Comparison of ENCODE assay signal across 18 cellular contexts in the genomic region with DNA sequence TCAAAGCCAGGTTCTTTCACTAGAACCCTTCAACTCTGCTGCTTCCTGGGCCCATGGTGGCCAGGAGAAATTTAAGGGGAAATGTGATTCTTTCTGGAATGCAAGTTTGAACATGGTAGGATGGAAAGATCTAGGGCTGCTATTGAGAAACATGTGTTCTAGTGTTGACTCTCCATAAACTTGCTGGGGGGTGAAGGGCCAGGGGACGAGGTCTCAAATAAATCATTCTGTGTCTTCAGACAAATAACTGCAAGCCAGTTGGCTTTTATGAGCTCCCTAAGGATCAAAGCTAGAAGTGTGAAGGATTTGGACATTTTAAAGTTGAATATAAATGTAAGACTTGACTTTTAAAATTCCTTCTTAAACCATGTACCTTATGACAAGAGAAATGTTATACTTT.
"Had no signal": no experiment of that assay in that cellular context is flagged by ENCODE, and none has a peak within 500 bp of the region (broad histone marks: within the 10 kb centered on the region; RNA-seq: fewer than 3 reads in every experiment).

No MANE protein-coding gene starts in this region.

- H3K4me1 Mint-ChIP-seq: activated B cell treated with CpG ODN at 0.5 μM for 24 hours; activated CD4-positive, alpha-beta T cell treated with anti-CD3 and anti-CD28 coated beads, Interleukin-2, amount 10 ng/mL, durations not matched to agents 24 days and 14 days; stimulated activated effector memory CD8-positive, alpha-beta T cell treated with anti-CD3 and anti-CD28 coated beads, Interleukin-12 subunit alpha, Interleukin-12 subunit beta, amount 100 ng/mL, for 72 hours had no signal

- H3K4me3 Mint-ChIP-seq: activated B cell treated with CpG ODN at 0.5 μM for 24 hours; activated CD4-positive, alpha-beta T cell treated with anti-CD3 and anti-CD28 coated beads, Interleukin-2, amount 10 ng/mL, durations not matched to agents 24 days and 14 days; activated naive CD8-positive, alpha-beta T cell; activated T-cell treated with anti-CD3 and anti-CD28 coated beads, Interleukin-2, amount 50 U/mL, for 72 hours; neural crest cell; stimulated activated effector memory CD8-positive, alpha-beta T cell treated with anti-CD3 and anti-CD28 coated beads, Interleukin-12 subunit alpha, Interleukin-12 subunit beta, amount 100 ng/mL, for 72 hours; T-helper 2 cell treated with Interferon-gamma antibody and Interleukin-4, amounts not matched to agents 5 μg/mL and 100 μg/mL, for 36 hours had no signal

- H3K27ac Mint-ChIP-seq: activated B cell treated with CpG ODN at 0.5 μM for 24 hours; activated CD4-positive, alpha-beta T cell treated with anti-CD3 and anti-CD28 coated beads, Interleukin-2, amount 10 ng/mL, durations not matched to agents 24 days and 14 days; activated naive CD8-positive, alpha-beta T cell; activated T-cell treated with anti-CD3 and anti-CD28 coated beads, Interleukin-2, amount 50 U/mL, for 72 hours; stimulated activated effector memory CD8-positive, alpha-beta T cell treated with anti-CD3 and anti-CD28 coated beads, Interleukin-12 subunit alpha, Interleukin-12 subunit beta, amount 100 ng/mL, for 72 hours; T-helper 2 cell treated with Interferon-gamma antibody and Interleukin-4, amounts not matched to agents 5 μg/mL and 100 μg/mL, for 36 hours had no signal

- H3K36me3 Mint-ChIP-seq: activated naive CD8-positive, alpha-beta T cell; stimulated activated effector memory CD8-positive, alpha-beta T cell treated with anti-CD3 and anti-CD28 coated beads, Interleukin-12 subunit alpha, Interleukin-12 subunit beta, amount 100 ng/mL, for 72 hours had no signal

- FAIRE-seq: kidney, urothelium cell line had no signal

- H3K9me3 Mint-ChIP-seq: activated B cell treated with CpG ODN at 0.5 μM for 24 hours; activated CD4-positive, alpha-beta T cell treated with anti-CD3 and anti-CD28 coated beads, Interleukin-2, amount 10 ng/mL, durations not matched to agents 24 days and 14 days; activated T-cell treated with anti-CD3 and anti-CD28 coated beads, Interleukin-2, amount 50 U/mL, for 72 hours; neural crest cell; stimulated activated effector memory CD8-positive, alpha-beta T cell treated with anti-CD3 and anti-CD28 coated beads, Interleukin-12 subunit alpha, Interleukin-12 subunit beta, amount 100 ng/mL, for 72 hours; T-helper 2 cell treated with Interferon-gamma antibody and Interleukin-4, amounts not matched to agents 5 μg/mL and 100 μg/mL, for 36 hours had no signal

- H3K9me3 ChIP-seq: breast epithelium, right lobe of liver had no signal

- H3K36me3 ChIP-seq: breast epithelium, right lobe of liver had no signal

- H3K4me3 ChIP-seq: breast epithelium, right lobe of liver had no signal

- DNase-seq: activated B cell treated with CpG ODN at 0.5 μM for 24 hours; activated CD4-positive, alpha-beta T cell treated with anti-CD3 and anti-CD28 coated beads, Interleukin-2, amount 10 ng/mL, durations not matched to agents 24 days and 14 days; activated CD8-positive, alpha-beta memory T cell treated with anti-CD3 and anti-CD28 coated beads, Interleukin-2, amount 50 U/mL, for 48 hours; activated gamma-delta T cell treated with Interleukin-2 at 50 U/mL for 16 hours; activated T-cell treated with anti-CD3 and anti-CD28 coated beads, Interleukin-2, amount 50 U/mL, for 72 hours; amygdala; hypothalamus; kidney; right lobe of liver; stimulated activated CD4-positive, alpha-beta T cell treated with anti-CD3 and anti-CD28 coated beads, Interleukin-12 subunit alpha, Interleukin-12 subunit beta, amount 100 ng/mL, for 4 hours; stimulated activated CD4-positive, alpha-beta T cell treated with anti-CD3 and anti-CD28 coated beads, Interleukin-2, amount 100 ng/mL, for 24 hours; SW 1271 had no signal

- H3K27me3 ChIP-seq: breast epithelium, right lobe of liver had no signal

- H3K27ac ChIP-seq: right lobe of liver had no signal

- H3K4me1 ChIP-seq: breast epithelium, right lobe of liver had no signal
